ENCODE assay signal across 9 cellular contexts in the genomic region with DNA sequence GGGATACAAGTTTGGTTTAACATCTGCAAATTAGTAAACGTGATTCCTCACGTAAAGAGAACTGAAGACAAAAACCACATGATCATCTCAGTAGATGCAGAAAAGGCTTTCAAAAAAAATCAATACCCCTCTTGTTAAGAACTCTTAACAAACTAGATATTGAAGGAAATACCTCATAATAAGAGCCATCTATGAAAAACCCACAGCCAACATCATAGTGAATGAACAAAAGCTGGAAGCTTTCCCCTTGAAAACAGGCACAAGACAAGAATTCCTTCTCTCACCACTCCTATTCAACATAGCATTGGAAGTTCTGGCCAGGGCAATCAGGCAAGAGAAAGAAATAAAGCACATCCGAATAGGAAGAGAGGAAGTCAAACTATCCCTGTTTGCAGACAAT.
"Had no signal": no experiment of that assay in that cellular context is flagged by ENCODE, and none has a peak within 500 bp of the region (broad histone marks: within the 10 kb centered on the region; RNA-seq: fewer than 3 reads in every experiment).

No MANE protein-coding gene starts in this region.

- H3K4me3 ChIP-seq: GM23248, GM23338, HAP-1 had no signal

- H3K4me1 ChIP-seq: HAP-1 had no signal

- H3K9me3 ChIP-seq: HAP-1 had no signal

- DNase-seq: GM23248, GOT3, H7, H9, HCEC 1CT, HFFc6 had no signal

- H3K27ac ChIP-seq: GM23248 had no signal

- ATAC-seq: GM23338, HCT116 had no signal

- H3K36me3 ChIP-seq: HAP-1 had no signal
